27 cellular contexts compared by ENCODE assay signal in the genomic region with DNA sequence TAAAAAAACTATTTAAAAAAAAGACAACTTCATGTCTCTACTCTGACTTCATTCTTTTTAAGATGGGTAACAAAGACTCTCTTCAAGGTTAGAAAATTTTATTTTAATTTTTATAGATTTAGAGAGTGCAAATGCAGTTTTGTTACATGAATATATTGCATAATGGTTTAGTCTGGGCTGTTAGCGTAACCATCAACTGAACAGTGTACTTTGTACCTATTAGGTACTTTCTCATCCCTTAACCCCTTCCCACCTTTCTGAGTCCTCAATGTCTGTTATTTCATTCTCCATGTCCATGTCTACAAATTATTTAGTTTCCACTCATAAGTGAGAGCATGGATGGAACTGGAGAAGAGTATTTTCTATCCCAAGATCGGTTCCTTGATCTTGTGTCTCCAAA. TPM values are rescaled to one million over a fixed set of nuclear protein-coding genes. Genes with fewer than 3 reads are reported as not detected.
"Had no signal": no experiment of that assay in that cellular context is flagged by ENCODE, and none has a peak within 500 bp of the region (broad histone marks: within the 10 kb centered on the region; RNA-seq: fewer than 3 reads in every experiment).

No MANE protein-coding gene starts in this region.

- DNase-seq: activated CD4-positive, alpha-beta T cell treated with anti-CD3 and anti-CD28 coated beads for 4 hours; activated CD4-positive, alpha-beta T cell treated with anti-CD3 and anti-CD28 coated beads, Interleukin-2, amount 50 U/mL, for 4 hours; activated effector memory CD4-positive, alpha-beta T cell treated with anti-CD3 and anti-CD28 coated beads, Interleukin-2, amount 50 U/mL, for 16 hours; activated naive CD4-positive, alpha-beta T cell treated with anti-CD3 and anti-CD28 coated beads, Interleukin-2, amount 10 ng/mL, durations not matched to agents 7 days and 5 days; activated naive CD8-positive, alpha-beta T cell treated with anti-CD3 and anti-CD28 coated beads, Interleukin-2, amount 10 ng/mL, durations not matched to agents 7 days and 5 days; activated T-cell treated with anti-CD3 and anti-CD28 coated beads for 4 hours; amniotic stem cell; brain microvascular endothelial cell; cortex of kidney; kidney glomerular epithelial cell; midbrain; naive thymus-derived CD8-positive, alpha-beta T cell; occipital lobe; posterior cingulate gyrus; stimulated activated CD4-positive, alpha-beta T cell treated with anti-CD3 and anti-CD28 coated beads, Interleukin-1b, Interleukin-23, amount 100 ng/mL, for 48 hours; stimulated activated CD4-positive, alpha-beta T cell treated with anti-CD3 and anti-CD28 coated beads, Interleukin-4, amount 100 ng/mL, for 4 hours; stimulated activated CD8-positive, alpha-beta memory T cell treated with anti-CD3 and anti-CD28 coated beads, Interleukin-4, amount 100 ng/mL, for 48 hours; stimulated activated naive CD8-positive, alpha-beta T cell treated with anti-CD3 and anti-CD28 coated beads, Interleukin-15, amount 100 ng/mL, for 72 hours; T-helper 9 cell; upper lobe of right lung had no signal

- H3K27ac ChIP-seq: brain microvascular endothelial cell, upper lobe of right lung, VCaP had no signal

- ATAC-seq: naive thymus-derived CD8-positive, alpha-beta T cell; stimulated activated memory B cell treated with anti-CD40 and anti-IgM and Interleukin-4, amounts not matched to agents 10 μg/mL and 1 μg/mL and 100 μg/mL, for 72 hours; stimulated activated naive CD8-positive, alpha-beta T cell treated with anti-CD3 and anti-CD28 coated beads, Interleukin-15, amount 100 ng/mL, for 72 hours had no signal

- H3K4me1 Mint-ChIP-seq: neural crest cell had no signal

- H3K27me3 Mint-ChIP-seq: stimulated activated naive CD8-positive, alpha-beta T cell treated with anti-CD3 and anti-CD28 coated beads, Interleukin-15, amount 100 ng/mL, for 72 hours had no signal

- H3K27me3 ChIP-seq: brain microvascular endothelial cell, sigmoid colon, tibial artery, upper lobe of right lung had no signal

- H3K9me3 Mint-ChIP-seq: activated naive CD8-positive, alpha-beta T cell treated with anti-CD3 and anti-CD28 coated beads, Interleukin-2, amount 10 ng/mL, durations not matched to agents 7 days and 5 days; neural crest cell; stimulated activated memory B cell treated with anti-CD40 and anti-IgM and Interleukin-4, amounts not matched to agents 10 μg/mL and 1 μg/mL and 100 μg/mL, for 72 hours had no signal

- H3K4me3 ChIP-seq: sigmoid colon, smooth muscle cell, tibial artery, upper lobe of right lung had no signal

- H3K9me3 ChIP-seq: sigmoid colon, tibial artery, upper lobe of right lung had no signal

- H3K4me2 ChIP-seq: smooth muscle cell had no signal

- H3K36me3 ChIP-seq: sigmoid colon, tibial artery, upper lobe of right lung had no signal

- H3K27ac Mint-ChIP-seq: activated naive CD4-positive, alpha-beta T cell treated with anti-CD3 and anti-CD28 coated beads, Interleukin-2, amount 10 ng/mL, durations not matched to agents 7 days and 5 days; activated naive CD8-positive, alpha-beta T cell treated with anti-CD3 and anti-CD28 coated beads, Interleukin-2, amount 10 ng/mL, durations not matched to agents 7 days and 5 days; naive thymus-derived CD8-positive, alpha-beta T cell; stimulated activated memory B cell treated with anti-CD40 and anti-IgM and Interleukin-4, amounts not matched to agents 10 μg/mL and 1 μg/mL and 100 μg/mL, for 72 hours had no signal

- H3K36me3 Mint-ChIP-seq: naive thymus-derived CD8-positive, alpha-beta T cell; stimulated activated memory B cell treated with anti-CD40 and anti-IgM and Interleukin-4, amounts not matched to agents 10 μg/mL and 1 μg/mL and 100 μg/mL, for 72 hours had no signal

- H3K4me3 Mint-ChIP-seq: activated naive CD4-positive, alpha-beta T cell treated with anti-CD3 and anti-CD28 coated beads, Interleukin-2, amount 10 ng/mL, durations not matched to agents 7 days and 5 days; activated naive CD8-positive, alpha-beta T cell treated with anti-CD3 and anti-CD28 coated beads, Interleukin-2, amount 10 ng/mL, durations not matched to agents 7 days and 5 days; naive thymus-derived CD8-positive, alpha-beta T cell; neural crest cell; stimulated activated memory B cell treated with anti-CD40 and anti-IgM and Interleukin-4, amounts not matched to agents 10 μg/mL and 1 μg/mL and 100 μg/mL, for 72 hours; stimulated activated naive CD8-positive, alpha-beta T cell treated with anti-CD3 and anti-CD28 coated beads, Interleukin-15, amount 100 ng/mL, for 72 hours had no signal

RNA-seq across cellular contexts. Expression of gene TLR4, which starts 16.8 kb away (rescaled TPM):
- total RNA-seq: T-helper 1 cell treated with Interleukin-12 subunit alpha and Interleukin-12 subunit beta and Interleukin-4 antibody, amounts not matched to agents 30 ng/mL and 1 ng/mL, for 36 hours had no signal
